Comparison of ENCODE assay signal across 8 cellular contexts in genomic region chr3:98596902-98597500, GRCh38. TPM values are rescaled to one million over a fixed set of nuclear protein-coding genes. Genes with fewer than 3 reads are reported as not detected.
DNase-seq lines count a peak whose midpoint lies in the region; FAIRE-seq and TF ChIP-seq lines count a peak whose summit lies in the region.

No MANE protein-coding gene starts in this region.

- no peak overlapping the region for H3K4me3 ChIP-seq in endothelial cell of umbilical vein (replicated peaks in 1 of 3; ENCODE audit: insufficient read depth in 1 of 3, low read depth in 1 of 3, low read length in 3 of 3)
- H3K4me3 ChIP-seq in effector memory CD4-positive, alpha-beta T cell (ENCODE audit: insufficient read depth, low read depth, low read length, poor library complexity, severe bottlenecking): no peak overlapping the region

- no peaks in the 10 kb centered on the region for H3K9me3 ChIP-seq in endothelial cell of umbilical vein (replicated peaks; ENCODE audit: control insufficient read depth, insufficient read depth, low read length)
- H3K9me3 ChIP-seq in effector memory CD4-positive, alpha-beta T cell (ENCODE audit: control insufficient read depth, low read length): no peaks in the 10 kb centered on the region

- no peaks in the 10 kb centered on the region for H3K9me1 ChIP-seq in endothelial cell of umbilical vein (replicated peaks; ENCODE audit: control insufficient read depth, extremely low read depth, insufficient read depth, low read length)

- no peaks in the 10 kb centered on the region for H3K27me3 ChIP-seq in endothelial cell of umbilical vein (ENCODE audit: control insufficient read depth in 2 of 2, insufficient read depth in 2 of 2, low read length in 2 of 2)
- H3K27me3 ChIP-seq in effector memory CD4-positive, alpha-beta T cell (replicated peaks; ENCODE audit: control insufficient read depth, insufficient read depth, low read length, poor library complexity, severe bottlenecking): no peaks in the 10 kb centered on the region

- H3K79me2 ChIP-seq in endothelial cell of umbilical vein (ENCODE audit: control insufficient read depth, insufficient read depth, low read length): peaks cover 6% of the 10 kb centered on the region

- H2AFZ ChIP-seq in endothelial cell of umbilical vein (ENCODE audit: low read depth, low read length): no peak overlapping the region

- no peak for TF ChIP-seq POLR2A in endothelial cell of umbilical vein (IDR thresholded peaks at IDR 0.05; ENCODE audit: low read depth, low read length)

- CTCF ChIA-PET in endothelial cell of umbilical vein (lab: Charles Lee): interaction anchor here (0.6 to 4.5 kb wide), 14 partner anchors 15 to 397 kb away, joined by 3 to 63 read pairs (median 6); no protein-coding TSS in a partner anchor

- no peak overlapping the region for H3K4me2 ChIP-seq in endothelial cell of umbilical vein (ENCODE audit: insufficient read depth, low read length)

- peak; percentile 19 for DNase-seq in stimulated activated CD4-positive, alpha-beta T cell treated with anti-CD3 and anti-CD28 coated beads, Interleukin-4, amount 100 ng/mL, for 24 hours
- no peak for DNase-seq in stimulated activated CD4-positive, alpha-beta T cell treated with anti-CD3 and anti-CD28 coated beads, Interleukin-2, amount 100 ng/mL, for 24 hours
- peak; percentile 86 for DNase-seq in OCI-M1 (lab: John Stamatoyannopoulos, UW)
- peak; percentile 55 for DNase-seq in endothelial cell of umbilical vein (ENCODE audit: low read depth, low spot score)
- DNase-seq in superior temporal gyrus (ENCODE audit: extremely low spot score): peak; percentile 74
- no peak for DNase-seq in effector CD8-positive, alpha-beta T cell (lab: John Stamatoyannopoulos, UW)
- DNase-seq in effector memory CD4-positive, alpha-beta T cell: no peak
- DNase-seq in NCI-H1930 (lab: John Stamatoyannopoulos, UW): no peak

- dilution Hi-C loops in endothelial cell of umbilical vein (cut with MboI; ENCODE audit: extremely low pct_ligation_motif_present, low sequenced_read_pairs): no loop called here

- H4K20me1 ChIP-seq in endothelial cell of umbilical vein (replicated peaks; ENCODE audit: control insufficient read depth, extremely low read depth, insufficient read depth, low read length): no peaks in the 10 kb centered on the region

- intact Hi-C loops in endothelial cell of umbilical vein (cut with micrococcal nuclease): loop anchor here (10.0 kb wide), 1 partner anchor 308 kb away; the partner anchor contains the start of gene DCBLD2

- TF ChIP-seq CTCF in endothelial cell of umbilical vein (IDR thresholded peaks at IDR 0.05; ENCODE audit: extremely low read depth in 1 of 2, insufficient read depth in 1 of 2, low read depth in 1 of 2, low read length in 2 of 2): peak; percentile 29 to 40

- BruUV-seq in endothelial cell of umbilical vein (replicated peaks; lab: Mats Ljungman, UMichigan): no TSS peak

- peaks cover 8% of the 10 kb centered on the region for H3K4me1 ChIP-seq in endothelial cell of umbilical vein (ENCODE audit: control insufficient read depth, extremely low read depth, insufficient read depth, low read length)
- peaks cover 10% of the 10 kb centered on the region for H3K4me1 ChIP-seq in effector memory CD4-positive, alpha-beta T cell (ENCODE audit: control insufficient read depth, insufficient read depth, low read length, poor library complexity, severe bottlenecking)

- H3K27ac ChIP-seq in endothelial cell of umbilical vein (ENCODE audit: insufficient read depth, low read depth, low read length): no peak overlapping the region
- H3K27ac ChIP-seq in effector memory CD4-positive, alpha-beta T cell (ENCODE audit: insufficient read depth, low read length, poor library complexity, severe bottlenecking): no peak overlapping the region

- POLR2A ChIA-PET in endothelial cell of umbilical vein (lab: Charles Lee): no interaction called here

- FAIRE-seq in endothelial cell of umbilical vein (lab: Jason Lieb, UNC): peak; percentile 73

- H3K9ac ChIP-seq in endothelial cell of umbilical vein (replicated peaks; ENCODE audit: extremely low read depth, insufficient read depth, low read length): no peak overlapping the region

- no peaks in the 10 kb centered on the region for H3K36me3 ChIP-seq in endothelial cell of umbilical vein (ENCODE audit: control insufficient read depth in 2 of 2, extremely low read depth in 1 of 2, insufficient read depth in 2 of 2, low read length in 2 of 2)
- no peaks in the 10 kb centered on the region for H3K36me3 ChIP-seq in effector memory CD4-positive, alpha-beta T cell (ENCODE audit: control insufficient read depth, insufficient read depth, low read length)

TF ChIP-seq in endothelial cell of umbilical vein, 7 proteins besides CTCF, POLR2A, EP300 and RAD21:
- TF ChIP-seq GATA2 (IDR thresholded peaks at IDR 0.05; ENCODE audit: insufficient read depth, insufficient read length, low read depth, low read length) (no peak), EZH2 (IDR thresholded peaks at IDR 0.05; ENCODE audit: borderline replicate concordance, low read depth, low read length, severe bottlenecking) (no peak)

RNA-seq across cellular contexts. Expression of gene CPOX, which starts 3.6 kb away (rescaled TPM):
- 19.9 and 24.5 TPM in 2 replicates for total RNA-seq in endothelial cell of umbilical vein
- polyA plus RNA-seq in endothelial cell of umbilical vein: 11.3 and 12.3 TPM in 2 replicates
- 12.1 and 13.4 TPM in 2 replicates for polyA plus RNA-seq in endothelial cell of umbilical vein (2011; cell fraction: cytosol; rRNA removed)
- 29.1 and 35.6 TPM in 2 replicates for polyA plus RNA-seq in endothelial cell of umbilical vein (2011; cell fraction: nucleus; rRNA removed)
- 20.2 and 20.8 TPM in 2 replicates for polyA plus RNA-seq in endothelial cell of umbilical vein (2012)
- polyA minus RNA-seq in endothelial cell of umbilical vein: 18.8 and 25.9 TPM in 2 replicates
- polyA minus RNA-seq in endothelial cell of umbilical vein (2011; cell fraction: cytosol; rRNA and poly(A)+ RNA removed): 5.5 TPM
- polyA minus RNA-seq in endothelial cell of umbilical vein (2011; cell fraction: nucleus; rRNA and poly(A)+ RNA removed): 9.2 and 10.3 TPM in 2 replicates

Comparison
In these comparisons a context has a peak if more than half of its experiments do, and no peak if none do; other contexts are left out.
1. DNase-seq: peak in stimulated activated CD4-positive, alpha-beta T cell treated with anti-CD3 and anti-CD28 coated beads, Interleukin-4, amount 100 ng/mL, for 24 hours (single experiment), OCI-M1 (single experiment), endothelial cell of umbilical vein (single experiment) and superior temporal gyrus (single experiment); none in stimulated activated CD4-positive, alpha-beta T cell treated with anti-CD3 and anti-CD28 coated beads, Interleukin-2, amount 100 ng/mL, for 24 hours (0 of 2), effector CD8-positive, alpha-beta T cell (single experiment), effector memory CD4-positive, alpha-beta T cell (0 of 3) and NCI-H1930 (0 of 2).